25 cellular contexts compared by ENCODE assay signal in the genomic region with DNA sequence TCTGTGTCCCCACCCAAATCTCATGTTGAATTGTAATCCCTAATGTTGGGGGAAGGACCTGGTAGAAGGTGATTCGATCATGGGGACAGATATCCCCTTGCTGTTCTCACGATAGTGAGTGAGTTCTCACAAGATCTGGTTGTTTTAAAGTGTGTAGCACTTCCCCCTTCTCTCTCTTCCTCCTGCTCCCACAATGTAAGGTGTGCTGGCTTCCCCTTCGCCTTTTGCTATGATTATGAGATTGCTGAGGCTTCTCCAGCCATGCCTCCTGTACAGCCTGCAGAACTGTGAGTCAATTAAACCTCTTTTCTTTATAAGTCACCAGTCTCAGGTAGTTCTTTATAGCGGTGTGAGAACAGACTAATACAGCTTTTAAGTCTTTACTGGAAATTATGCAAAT.
DNase-seq lines count a peak whose midpoint lies in the region; ATAC-seq and TF ChIP-seq lines count a peak whose summit lies in the region.
"Had no signal": no experiment of that assay in that cellular context is flagged by ENCODE, and none has a peak within 500 bp of the region (broad histone marks: within the 10 kb centered on the region; RNA-seq: fewer than 3 reads in every experiment).

No MANE protein-coding gene starts in this region.

- H3K9me3 Mint-ChIP-seq in activated T-helper 17 cell treated with anti-CD3 and anti-CD28 coated beads, Interleukin-2, amount 50 U/mL, for 72 hours = no peaks in the 10 kb centered on the region

- no peaks in the 10 kb centered on the region for H3K27me3 ChIP-seq in MM.1S (replicated peaks; ENCODE audit: insufficient read depth, low read length)
- H3K27me3 ChIP-seq: BLaER1 treated with 17β-estradiol and CSF1 and Interleukin-3, amounts not matched to agents 10 nM and 100 nM had no signal

- H3K9me2 ChIP-seq in MM.1S (replicated peaks; ENCODE audit: insufficient read depth, low read length) = no peaks in the 10 kb centered on the region

- H3K4me3 ChIP-seq in GM12865 (ENCODE audit: low read depth, low read length) = no peak overlapping the region
- peak overlapping the region; percentile 28; the same call in 1 of the 2 replicates for H3K4me3 ChIP-seq in MM.1S (ENCODE audit: low read length)
- H3K4me3 ChIP-seq: BLaER1 treated with 17β-estradiol and CSF1 and Interleukin-3, amounts not matched to agents 10 nM and 100 nM; GM23248; SK-N-MC had no signal

- no peaks in the 10 kb centered on the region for H3K79me2 ChIP-seq in MM.1S (ENCODE audit: low read length)

- H4K20me1 ChIP-seq in MM.1S (ENCODE audit: insufficient read depth, low read length) = no peaks in the 10 kb centered on the region
- H4K20me1 ChIP-seq: BLaER1 treated with 17β-estradiol and CSF1 and Interleukin-3, amounts not matched to agents 10 nM and 100 nM had no signal

- no peak for TF ChIP-seq CTCF in GM12865 (IDR thresholded peaks at IDR 0.05; ENCODE audit: insufficient read depth, low read depth, low read length, missing control alignments)
- TF ChIP-seq CTCF in MM.1S (IDR thresholded peaks at IDR 0.05; ENCODE audit: low read length) = no peak

- no peak for DNase-seq in activated CD4-positive, CD25-positive, alpha-beta regulatory T cell treated with anti-CD3 and anti-CD28 coated beads, Interleukin-2, amount 50 U/mL, for 72 hours
- DNase-seq in GM12865 (ENCODE audit: low read depth) (peak; percentile 2), MM.1S (peak; percentile 34), NCI-H345 (lab: John Stamatoyannopoulos, UW) (no peak), HPDE6-E6E7 (ENCODE audit: extremely low spot score) (no peak)
- DNase-seq: 8988T; Calu3; CD8-positive, alpha-beta memory T cell; DMS153; GM23248; H9; KG1; NCI-H1092; NCI-H1436; NCI-H187 treated with DMSO at 0.1 percent for 48 hours; NCI-H2107; NCI-H510A; SHP77 treated with DMSO at 0.1 percent for 48 hours had no signal

- no peak overlapping the region for H3K4me3 Mint-ChIP-seq in activated T-helper 17 cell treated with anti-CD3 and anti-CD28 coated beads, Interleukin-2, amount 50 U/mL, for 72 hours
- H3K4me3 Mint-ChIP-seq: CD8-positive, alpha-beta memory T cell; H9 had no signal

- H3K27ac Mint-ChIP-seq in activated T-helper 17 cell treated with anti-CD3 and anti-CD28 coated beads, Interleukin-2, amount 50 U/mL, for 72 hours = no peak overlapping the region
- H3K27ac Mint-ChIP-seq: CD8-positive, alpha-beta memory T cell; H9 had no signal

- H3F3A ChIP-seq in MM.1S (ENCODE audit: insufficient read depth, low read length) = peaks cover 24% of the 10 kb centered on the region

- peaks cover 26% of the 10 kb centered on the region for H3K4me1 ChIP-seq in MM.1S (ENCODE audit: low read length)

- H3K9ac ChIP-seq in MM.1S (ENCODE audit: low read length) = peak overlapping the region; percentile 43; the same call in 1 of the 2 replicates
- H3K9ac ChIP-seq: BLaER1 treated with 17β-estradiol and CSF1 and Interleukin-3, amounts not matched to agents 10 nM and 100 nM; GM23248 had no signal

- H2AFZ ChIP-seq in MM.1S (ENCODE audit: low read length) = peak overlapping the region; percentile 62
- H2AFZ ChIP-seq: GM23248 had no signal

- H3K9me3 ChIP-seq in MM.1S (replicated peaks; ENCODE audit: insufficient read depth, low read length) = no peaks in the 10 kb centered on the region; the same call in 1 of the 2 replicates

- peak overlapping the region; percentile 89 for H3K27ac ChIP-seq in MM.1S (ENCODE audit: low read length)
- H3K27ac ChIP-seq: BLaER1 treated with 17β-estradiol and CSF1 and Interleukin-3, amounts not matched to agents 10 nM and 100 nM; GM23248; RWPE1; SK-N-MC had no signal

- peak overlapping the region; percentile 68 for H3K4me2 ChIP-seq in MM.1S (ENCODE audit: low read depth, low read length)
- H3K4me2 ChIP-seq: BLaER1 treated with 17β-estradiol and CSF1 and Interleukin-3, amounts not matched to agents 10 nM and 100 nM had no signal

- H3K4me1 Mint-ChIP-seq in activated T-helper 17 cell treated with anti-CD3 and anti-CD28 coated beads, Interleukin-2, amount 50 U/mL, for 72 hours = no peaks in the 10 kb centered on the region
- H3K4me1 Mint-ChIP-seq: CD8-positive, alpha-beta memory T cell had no signal

- no peaks in the 10 kb centered on the region for H3K36me3 Mint-ChIP-seq in activated T-helper 17 cell treated with anti-CD3 and anti-CD28 coated beads, Interleukin-2, amount 50 U/mL, for 72 hours (ENCODE audit: low read depth)
- H3K36me3 Mint-ChIP-seq: CD8-positive, alpha-beta memory T cell had no signal

- peak; percentile 67 to 70 for ATAC-seq in activated CD4-positive, CD25-positive, alpha-beta regulatory T cell treated with anti-CD3 and anti-CD28 coated beads, Interleukin-2, amount 50 U/mL, for 24 hours
- ATAC-seq in activated T-helper 17 cell treated with anti-CD3 and anti-CD28 coated beads, Interleukin-2, amount 50 U/mL, for 72 hours (replicated peaks) = peak; percentile 28
- no peak for ATAC-seq in GM19455 (IDR thresholded peaks at IDR 0.05; ENCODE audit: unreplicated experiment)
- ATAC-seq: HepG2 had no signal

- H3K27me3 Mint-ChIP-seq in activated T-helper 17 cell treated with anti-CD3 and anti-CD28 coated beads, Interleukin-2, amount 50 U/mL, for 72 hours = peaks cover 3% of the 10 kb centered on the region

- H3K36me3 ChIP-seq in MM.1S (replicated peaks; ENCODE audit: insufficient read depth, low read length) = no peaks in the 10 kb centered on the region
- H3K36me3 ChIP-seq: BLaER1 treated with 17β-estradiol and CSF1 and Interleukin-3, amounts not matched to agents 10 nM and 100 nM had no signal

Comparison
In these comparisons a context has a peak if more than half of its experiments do, and no peak if none do; other contexts are left out.
1. DNase-seq: peak in GM12865 (single experiment) and MM.1S (single experiment); none in activated CD4-positive, CD25-positive, alpha-beta regulatory T cell treated with anti-CD3 and anti-CD28 coated beads, Interleukin-2, amount 50 U/mL, for 72 hours (single experiment), NCI-H345 (single experiment) and HPDE6-E6E7 (single experiment).